ENCODE assay signal across 1 cellular context in the genomic region with DNA sequence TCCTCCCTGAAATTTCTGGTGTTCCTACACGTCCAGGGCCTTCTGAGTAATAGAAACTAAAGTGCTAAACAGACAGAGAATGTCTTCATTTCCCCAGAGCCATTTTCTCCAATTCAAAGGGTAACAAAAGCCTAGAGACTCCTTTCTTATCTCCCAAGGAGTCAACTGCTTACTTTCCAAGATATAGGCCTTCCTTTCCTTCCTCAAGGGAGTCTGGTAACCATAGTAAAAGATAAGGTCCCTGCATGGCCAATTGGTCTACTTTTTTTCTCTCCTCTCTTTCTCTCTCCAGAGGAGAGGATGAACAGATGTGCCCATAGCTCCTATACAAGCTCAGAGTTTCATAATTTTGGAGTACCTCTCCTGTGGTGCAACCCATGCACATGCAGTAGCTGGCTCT.
TF ChIP-seq lines count a peak whose summit lies in the region.

No MANE protein-coding gene starts in this region.

TF ChIP-seq in K562, 482 proteins besides CTCF, POLR2A, EP300 and RAD21 (continued from another document):
- TF ChIP-seq, protein P1, sequence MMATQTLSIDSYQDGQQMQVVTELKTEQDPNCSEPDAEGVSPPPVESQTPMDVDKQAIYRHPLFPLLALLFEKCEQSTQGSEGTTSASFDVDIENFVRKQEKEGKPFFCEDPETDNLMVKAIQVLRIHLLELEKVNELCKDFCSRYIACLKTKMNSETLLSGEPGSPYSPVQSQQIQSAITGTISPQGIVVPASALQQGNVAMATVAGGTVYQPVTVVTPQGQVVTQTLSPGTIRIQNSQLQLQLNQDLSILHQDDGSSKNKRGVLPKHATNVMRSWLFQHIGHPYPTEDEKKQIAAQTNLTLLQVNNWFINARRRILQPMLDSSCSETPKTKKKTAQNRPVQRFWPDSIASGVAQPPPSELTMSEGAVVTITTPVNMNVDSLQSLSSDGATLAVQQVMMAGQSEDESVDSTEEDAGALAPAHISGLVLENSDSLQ (IDR thresholded peaks at IDR 0.05) = no peak
